Comparison of ENCODE assay signal across 9 cellular contexts in genomic region chr5:176533390-176533789, GRCh38. TPM values are rescaled to one million over a fixed set of nuclear protein-coding genes. Genes with fewer than 3 reads are reported as not detected.
DNase-seq lines count a peak whose midpoint lies in the region; ATAC-seq and TF ChIP-seq lines count a peak whose summit lies in the region.
"Had no signal": no experiment of that assay in that cellular context is flagged by ENCODE, and none has a peak within 500 bp of the region (broad histone marks: within the 10 kb centered on the region; RNA-seq: fewer than 3 reads in every experiment).

No MANE protein-coding gene starts in this region.

- no peaks in the 10 kb centered on the region for H3K27me3 Mint-ChIP-seq in activated T-cell treated with anti-CD3 and anti-CD28 coated beads, Interleukin-2, amount 50 U/mL, for 72 hours (ENCODE audit: low read depth)
- H3K27me3 Mint-ChIP-seq in activated naive CD8-positive, alpha-beta T cell treated with anti-CD3 and anti-CD28 coated beads for 36 hours, result no peaks in the 10 kb centered on the region

- H3K9me3 ChIP-seq in upper lobe of left lung, result no peaks in the 10 kb centered on the region

- no peak for ATAC-seq in activated T-cell treated with anti-CD3 and anti-CD28 coated beads, Interleukin-2, amount 50 U/mL, for 72 hours (replicated peaks in 1 of 2)
- no peak for ATAC-seq in upper lobe of left lung (ENCODE audit: low FRiP score in 2 of 2)
- ATAC-seq in GM21515 (IDR thresholded peaks at IDR 0.05; ENCODE audit: unreplicated experiment), result no peak
- ATAC-seq in GM19397 (IDR thresholded peaks at IDR 0.05; ENCODE audit: unreplicated experiment), result no peak

- no peak for TF ChIP-seq CTCF in upper lobe of left lung (IDR thresholded peaks at IDR 0.05)

- H3K4me1 ChIP-seq in upper lobe of left lung, result peaks cover 53 to 73% (median 68%) of the 10 kb centered on the region in 4 donors

- H3K36me3 Mint-ChIP-seq in activated T-cell treated with anti-CD3 and anti-CD28 coated beads, Interleukin-2, amount 50 U/mL, for 72 hours (ENCODE audit: insufficient read depth in 2 of 2), result peaks cover 6% of the 10 kb centered on the region in 2 donors
- H3K36me3 Mint-ChIP-seq in activated naive CD8-positive, alpha-beta T cell treated with anti-CD3 and anti-CD28 coated beads for 36 hours, result peaks cover 23% of the 10 kb centered on the region

- peak overlapping the region; percentile 92 for H3K27ac Mint-ChIP-seq in activated T-cell treated with anti-CD3 and anti-CD28 coated beads, Interleukin-2, amount 50 U/mL, for 72 hours
- peak overlapping the region; percentile 98 for H3K27ac Mint-ChIP-seq in activated naive CD8-positive, alpha-beta T cell treated with anti-CD3 and anti-CD28 coated beads for 36 hours

- peaks cover 52% of the 10 kb centered on the region for H3K4me1 Mint-ChIP-seq in activated T-cell treated with anti-CD3 and anti-CD28 coated beads, Interleukin-2, amount 50 U/mL, for 72 hours (ENCODE audit: low read depth)
- H3K4me1 Mint-ChIP-seq in activated naive CD8-positive, alpha-beta T cell treated with anti-CD3 and anti-CD28 coated beads for 36 hours, result peaks cover 47% of the 10 kb centered on the region

- no peaks in the 10 kb centered on the region for H3K27me3 ChIP-seq in upper lobe of left lung

- peak overlapping the region; percentile 81 to 99 for H3K4me3 Mint-ChIP-seq in activated T-cell treated with anti-CD3 and anti-CD28 coated beads, Interleukin-2, amount 50 U/mL, for 72 hours
- H3K4me3 Mint-ChIP-seq in activated naive CD8-positive, alpha-beta T cell treated with anti-CD3 and anti-CD28 coated beads for 36 hours, result peak overlapping the region; percentile 96

- no peak for DNase-seq in activated T-cell treated with anti-CD3 and anti-CD28 coated beads, Interleukin-2, amount 50 U/mL, for 72 hours
- DNase-seq in activated T-cell treated with anti-CD3 and anti-CD28 coated beads for 4 hours (no peak), medulla oblongata (ENCODE audit: extremely low spot score) (peak; percentile 69), upper lobe of left lung (peak in 1 of 2 donors; percentile 57), LoVo (ENCODE audit: low spot score) (no peak)
- no peak for DNase-seq in activated naive CD8-positive, alpha-beta T cell treated with anti-CD3 and anti-CD28 coated beads for 36 hours
- DNase-seq: T1000 had no signal

- H3K36me3 ChIP-seq in upper lobe of left lung, result peaks cover 0 to 38% (median 36%) of the 10 kb centered on the region in 4 donors

- H3K9me3 Mint-ChIP-seq in activated T-cell treated with anti-CD3 and anti-CD28 coated beads, Interleukin-2, amount 50 U/mL, for 72 hours, result no peaks in the 10 kb centered on the region
- H3K9me3 Mint-ChIP-seq in activated naive CD8-positive, alpha-beta T cell treated with anti-CD3 and anti-CD28 coated beads for 36 hours, result no peaks in the 10 kb centered on the region

- 31 to 32% methylated on average over 7 to 8 of the region's 8 CpGs for WGBS in upper lobe of left lung, 2 donors

- TF ChIP-seq POLR2A in upper lobe of left lung (IDR thresholded peaks at IDR 0.05), result no peak

- H3K27ac ChIP-seq in upper lobe of left lung, result peak overlapping the region; percentile 95 to 99 (median 98)

- H3K4me3 ChIP-seq in upper lobe of left lung, result peak overlapping the region in 2 of 4 donors; percentile 8 to 86

- TF ChIP-seq EP300 in upper lobe of left lung (IDR thresholded peaks at IDR 0.05), result no peak

RNA-seq across cellular contexts. Expression of gene RNF44, which starts 3.8 kb away (rescaled TPM):
- 10 to 100 TPM; 93.0 to 93.6 TPM for total RNA-seq in activated T-cell treated with anti-CD3 and anti-CD28 coated beads, Interleukin-2, amount 50 U/mL, for 72 hours
- 10 to 100 TPM; 53.4 to 53.8 TPM for total RNA-seq in activated naive CD8-positive, alpha-beta T cell treated with anti-CD3 and anti-CD28 coated beads for 36 hours
- 10 to 100 TPM; 13.4 to 76.5 (median 51.7) TPM for total RNA-seq in upper lobe of left lung

RNA-seq across cellular contexts. Expression of gene CDHR2, which starts 15.8 kb away (rescaled TPM):
- under 1 TPM; 0.67 to 0.81 TPM for total RNA-seq in activated T-cell treated with anti-CD3 and anti-CD28 coated beads, Interleukin-2, amount 50 U/mL, for 72 hours
- total RNA-seq in activated naive CD8-positive, alpha-beta T cell treated with anti-CD3 and anti-CD28 coated beads for 36 hours, result under 1 TPM; 0.31 to 0.44 TPM
- under 1 TPM in 2 of 6 donors, not detected in 4; 0.30 to 0.34 TPM for total RNA-seq in upper lobe of left lung
